Comparison of ENCODE assay signal across 17 cellular contexts in the genomic region with DNA sequence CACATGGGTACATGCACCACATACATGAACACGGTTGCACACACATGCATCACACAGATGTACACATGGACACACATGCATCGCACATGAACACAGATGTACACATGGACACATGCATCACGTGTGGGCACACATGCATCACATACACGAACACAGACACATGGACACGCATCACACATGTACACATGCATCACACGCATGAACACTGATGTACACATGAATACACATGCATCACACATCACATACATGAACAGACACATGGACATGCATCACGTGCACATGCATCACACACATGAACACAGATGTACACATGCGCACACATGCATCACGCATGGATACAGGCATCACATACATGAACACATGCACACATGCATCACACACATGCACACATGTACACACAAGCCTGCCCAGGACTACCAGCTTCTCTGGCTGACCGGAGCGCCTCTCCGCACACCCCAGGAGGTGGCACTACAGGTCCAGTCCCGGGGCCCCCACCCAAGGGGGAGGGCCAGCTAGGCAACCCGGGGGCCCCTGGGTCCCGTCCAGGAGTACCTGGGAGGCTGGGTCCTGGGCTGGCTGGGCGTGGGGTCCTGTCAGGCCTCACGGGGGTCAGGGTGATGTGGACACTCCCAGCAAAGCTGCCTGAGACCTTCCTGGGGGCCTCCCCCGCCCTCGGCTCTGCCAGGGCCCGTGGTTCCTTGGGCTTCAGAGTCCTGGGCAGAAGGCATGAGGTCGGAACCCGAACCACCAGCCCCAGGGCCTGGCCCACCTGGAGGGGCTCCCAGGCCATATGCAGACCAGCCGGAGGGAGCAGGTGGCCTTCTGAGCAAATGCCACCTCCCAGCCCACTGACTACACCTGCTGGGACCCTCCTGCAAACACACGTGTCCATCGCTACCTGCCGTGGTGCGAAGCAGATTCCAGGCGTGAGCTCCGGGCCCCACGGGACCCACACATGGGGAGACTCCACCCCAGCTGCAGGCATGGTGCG. TPM values are rescaled to one million over a fixed set of nuclear protein-coding genes. Genes with fewer than 3 reads are reported as not detected.
DNase-seq lines count a peak whose midpoint lies in the region; ATAC-seq and TF ChIP-seq lines count a peak whose summit lies in the region.
"Had no signal": no experiment of that assay in that cellular context is flagged by ENCODE, and none has a peak within 500 bp of the region (broad histone marks: within the 10 kb centered on the region; RNA-seq: fewer than 3 reads in every experiment).

No MANE protein-coding gene starts in this region.

- no peaks in the 10 kb centered on the region for H3K27me3 ChIP-seq in foreskin keratinocyte
- H3K27me3 ChIP-seq in gastroesophageal sphincter = no peaks in the 10 kb centered on the region

- H3K27ac Mint-ChIP-seq in endothelial cell (ENCODE audit: unreplicated experiment) = no peak overlapping the region
- H3K27ac Mint-ChIP-seq: CD4-positive, alpha-beta T cell; naive thymus-derived CD4-positive, alpha-beta T cell had no signal

- WGBS in gastroesophageal sphincter (ENCODE audit: low coverage in 1 of 2), 2 donors = 74 to 78% methylated on average over 4 to 6 of the region's 31 CpGs

- H3K27ac ChIP-seq in HEK293 (ENCODE audit: extremely low read depth, low read depth, low read length) (no peak overlapping the region), RWPE1 (peak overlapping the region; percentile 32), foreskin keratinocyte (no peak overlapping the region), gastroesophageal sphincter (no peak overlapping the region)

- TF ChIP-seq POLR2A in gastroesophageal sphincter (IDR thresholded peaks at IDR 0.05) = no peak

- H3K4me3 Mint-ChIP-seq in endothelial cell (ENCODE audit: unreplicated experiment) = no peak overlapping the region
- H3K4me3 Mint-ChIP-seq: CD4-positive, alpha-beta T cell; naive thymus-derived CD4-positive, alpha-beta T cell had no signal

- ATAC-seq in foreskin keratinocyte (no peak), GM19452 (IDR thresholded peaks at IDR 0.05; ENCODE audit: unreplicated experiment) (no peak), gastroesophageal sphincter (no peak)
- ATAC-seq: esophagus mucosa; naive thymus-derived CD4-positive, alpha-beta T cell had no signal

- H3K4me3 ChIP-seq in HEK293 (ENCODE audit: low read depth, low read length) (no peak overlapping the region), retinal pigment epithelial cell (ENCODE audit: low read length) (no peak overlapping the region), gastroesophageal sphincter (no peak overlapping the region)

- no peaks in the 10 kb centered on the region for H3K9me3 Mint-ChIP-seq in endothelial cell (ENCODE audit: unreplicated experiment)
- H3K9me3 Mint-ChIP-seq: CD4-positive, alpha-beta T cell had no signal

- POLR2A ChIA-PET in HEK293 (lab: Yijun Ruan, JAX) (no interaction called here), RWPE1 (lab: Yijun Ruan, JAX; ENCODE audit: low non-redundant PET) (no interaction called here)

- H3K36me3 ChIP-seq in HEK293 (ENCODE audit: control insufficient read depth in 2 of 2, insufficient read depth in 1 of 2, low read length in 2 of 2) (peaks cover 0 to 3% of the 10 kb centered on the region in 2 experiments; a peak in 1 of 3 replicates), gastroesophageal sphincter (peaks cover 0 to 57% of the 10 kb centered on the region in 2 donors)

- DNase-seq in RWPE1 (ENCODE audit: low spot score) (no peak), foreskin keratinocyte (no peak), retinal pigment epithelial cell (ENCODE audit: low read depth) (no peak), endothelial cell (ENCODE audit: low spot score) (no peak)
- DNase-seq: activated CD8-positive, alpha-beta memory T cell treated with anti-CD3 and anti-CD28 coated beads, Interleukin-2, amount 50 U/mL, for 4 hours; CD4-positive, alpha-beta T cell; mesendoderm; naive thymus-derived CD4-positive, alpha-beta T cell; NCI-H1436 treated with DMSO at 0.1 percent for 48 hours; NCI-H2171; NCI-H69; stimulated activated CD4-positive, alpha-beta T cell treated with anti-CD3 and anti-CD28 coated beads, Interleukin-2, amount 100 ng/mL, for 24 hours; stimulated activated naive CD4-positive, alpha-beta T cell had no signal

- H3K4me1 Mint-ChIP-seq in endothelial cell (ENCODE audit: unreplicated experiment) = no peaks in the 10 kb centered on the region
- H3K4me1 Mint-ChIP-seq: naive thymus-derived CD4-positive, alpha-beta T cell had no signal

- H3K4me1 ChIP-seq in HEK293 (ENCODE audit: control insufficient read depth, insufficient read depth, low read length) = no peaks in the 10 kb centered on the region
- no peaks in the 10 kb centered on the region for H3K4me1 ChIP-seq in foreskin keratinocyte
- H3K4me1 ChIP-seq in gastroesophageal sphincter = no peaks in the 10 kb centered on the region

- H3K36me3 Mint-ChIP-seq in endothelial cell (ENCODE audit: low read depth, unreplicated experiment) = peaks cover 7% of the 10 kb centered on the region
- H3K36me3 Mint-ChIP-seq: naive thymus-derived CD4-positive, alpha-beta T cell had no signal

- H3K27me3 Mint-ChIP-seq in endothelial cell (ENCODE audit: unreplicated experiment) = peaks cover 4% of the 10 kb centered on the region
- H3K27me3 Mint-ChIP-seq: CD4-positive, alpha-beta T cell; naive thymus-derived CD4-positive, alpha-beta T cell had no signal

- no peak for TF ChIP-seq EP300 in gastroesophageal sphincter (IDR thresholded peaks at IDR 0.05)

- TF ChIP-seq CTCF in HEK293 (tag by site-specific recombination; IDR thresholded peaks at IDR 0.05) (no peak), RWPE1 (conservative IDR thresholded peaks at IDR 0.05; ENCODE audit: low read depth) (no peak), foreskin keratinocyte (conservative IDR thresholded peaks at IDR 0.05) (peak; percentile 30), retinal pigment epithelial cell (conservative IDR thresholded peaks at IDR 0.05; ENCODE audit: low read depth, low read length) (peak; percentile 4), endothelial cell (IDR thresholded peaks at IDR 0.05; ENCODE audit: unreplicated experiment) (no peak), gastroesophageal sphincter (IDR thresholded peaks at IDR 0.05) (peak in 2 of 4 experiments; percentile 16 to 43)

- H3K9me3 ChIP-seq in HEK293 (ENCODE audit: control insufficient read depth, insufficient read depth, low read depth, low read length) (no peaks in the 10 kb centered on the region), gastroesophageal sphincter (no peaks in the 10 kb centered on the region)

- CTCF ChIA-PET in HEK293 (lab: Yijun Ruan, JAX) (interaction anchor here (1.4 kb wide), 1 partner anchor 35 kb away, joined by 7 read pairs; no protein-coding TSS in a partner anchor), RWPE1 (lab: Yijun Ruan, JAX) (interaction anchor here (0.7 to 1.1 kb wide), 2 partner anchors 18 to 35 kb away, joined by 3 to 5 read pairs; no protein-coding TSS in a partner anchor)

TF ChIP-seq in HEK293, 187 proteins besides CTCF, POLR2A, EP300 and RAD21:
- TF ChIP-seq GLIS2 (tag by site-specific recombination; IDR thresholded peaks at IDR 0.05) (peak; percentile 33), GLI2 (tag by site-specific recombination; IDR thresholded peaks at IDR 0.05; ENCODE audit: borderline replicate concordance, low read depth) (no peak)

RNA-seq across cellular contexts. Expression of gene MICALL2, which starts 19.6 kb away (rescaled TPM):
- 19.7 and 20.8 TPM in 2 replicates for total RNA-seq in foreskin keratinocyte
- polyA plus RNA-seq in foreskin keratinocyte = 20.6 and 28.1 TPM in 2 replicates
- 25.0 TPM for total RNA-seq in endothelial cell (ENCODE audit: unreplicated experiment)
- 10 to 100 TPM in 3 of 4 donors, 1 to 10 TPM in 1; 6.6 to 19.5 (median 15.0) TPM for total RNA-seq in gastroesophageal sphincter

Comparison
In these comparisons a context has a peak if more than half of its experiments do, and no peak if none do; other contexts are left out.
1. CTCF ChIP-seq: peak in foreskin keratinocyte (single experiment) and retinal pigment epithelial cell (single experiment); none in HEK293 (single experiment), RWPE1 (single experiment) and endothelial cell (single experiment).